In the genomic region with DNA sequence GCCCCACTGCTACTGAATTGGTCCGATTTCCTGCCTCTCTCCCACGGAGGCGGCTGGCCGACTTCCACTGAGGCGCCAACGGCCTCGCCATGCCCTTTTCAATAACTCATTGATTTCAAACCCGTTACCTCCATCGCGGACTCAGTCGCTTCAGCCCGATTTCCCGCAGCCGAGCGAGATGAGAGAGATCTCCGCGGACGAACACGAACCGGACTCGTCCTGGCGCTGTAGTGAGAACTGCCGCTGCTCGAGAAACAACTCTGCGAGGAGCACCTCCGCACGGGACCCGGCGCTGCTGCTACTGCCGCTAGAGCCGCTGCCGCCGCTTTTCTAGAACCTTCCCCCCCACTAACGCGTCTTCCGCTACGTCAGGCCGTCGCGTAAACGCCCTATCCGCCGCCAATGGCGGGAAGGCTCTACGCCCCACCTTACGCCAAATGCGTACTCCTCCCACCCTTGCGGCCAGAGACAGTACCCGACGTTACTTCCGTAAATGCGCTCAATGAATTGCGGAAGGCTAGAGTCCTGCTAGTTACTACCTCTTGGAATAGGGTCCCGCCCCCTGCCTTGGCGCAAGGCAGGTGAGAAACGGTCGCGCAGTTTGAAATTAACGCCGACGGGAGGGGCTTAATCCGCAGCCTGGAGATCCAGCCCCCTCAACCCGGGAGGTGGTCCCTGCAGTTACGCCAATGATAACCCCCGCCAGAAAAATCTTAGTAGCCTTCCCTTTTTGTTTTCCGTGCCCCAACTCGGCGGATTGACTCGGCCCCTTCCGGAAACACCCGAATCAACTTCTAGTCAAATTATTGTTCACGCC, we compare ENCODE assay signal across 8 cellular contexts. TPM values are rescaled to one million over a fixed set of nuclear protein-coding genes. Genes with fewer than 3 reads are reported as not detected.
DNase-seq lines count a peak whose midpoint lies in the region; ATAC-seq and TF ChIP-seq lines count a peak whose summit lies in the region.

HNRNPA2B1 (minus strand) TSS at position 303 of the 817 bp plus-strand sequence; CDS start at position 134, 169 bp downstream.

- no TSS peak for BruUV-seq in PC-9 (replicated peaks; lab: Mats Ljungman, UMichigan)

- H2AFZ ChIP-seq in PC-9: peak within 1 kb of the TSS; percentile 80

- ATAC-seq in GM21619 (IDR thresholded peaks at IDR 0.05; ENCODE audit: unreplicated experiment) (peak; percentile 50), mucosa of descending colon (peak; percentile 86)

- intact Hi-C loops in PC-9 (cut with micrococcal nuclease; ENCODE audit: unreplicated experiment): loop anchor here (1.0 to 2.0 kb wide), 3 partner anchors 46 to 164 kb away; no protein-coding TSS in a partner anchor
- intact Hi-C loops in mucosa of descending colon (cut with DNase I, micrococcal nuclease): no loop called here

- H3F3A ChIP-seq in PC-9 (ENCODE audit: insufficient read depth, low read depth): peaks cover 54% of the 10 kb centered on the region

- H3K4me3 ChIP-seq in Jurkat, Clone E6-1 (ENCODE audit: low read length): peak within 1 kb of the TSS; percentile 96
- H3K4me3 ChIP-seq in PC-9: peak within 1 kb of the TSS; percentile 98
- H3K4me3 ChIP-seq in mucosa of descending colon: peak within 1 kb of the TSS; percentile 97

- H4K20me1 ChIP-seq in PC-9 (ENCODE audit: insufficient read depth): peaks cover 76% of the 10 kb centered on the region

- H3K4me2 ChIP-seq in PC-9: peak within 1 kb of the TSS; percentile 86

- TF ChIP-seq CTCF in PC-9 (conservative IDR thresholded peaks at IDR 0.05) (no peak), mucosa of descending colon (IDR thresholded peaks at IDR 0.05) (no peak)

- H3K4me1 ChIP-seq in PC-9 (replicated peaks; ENCODE audit: insufficient read depth) (peaks cover 45% of the 10 kb centered on the region), mucosa of descending colon (ENCODE audit: low read depth) (peaks cover 31% of the 10 kb centered on the region)

- peaks cover 91% of the 10 kb centered on the region for H3K79me2 ChIP-seq in PC-9 (ENCODE audit: low read depth)

- H3K9me2 ChIP-seq in PC-9 (ENCODE audit: insufficient read depth): no peaks in the 10 kb centered on the region

- peaks cover 70% of the 10 kb centered on the region for H3K36me3 ChIP-seq in PC-9 (ENCODE audit: low read depth)
- H3K36me3 ChIP-seq in mucosa of descending colon (ENCODE audit: low read depth): no peaks in the 10 kb centered on the region

- H3K27ac ChIP-seq in PC-9 (peak within 1 kb of the TSS; percentile 92), epithelial cell of prostate (peak within 1 kb of the TSS; percentile 95)

- no peaks in the 10 kb centered on the region for H3K27me3 ChIP-seq in PC-9 (ENCODE audit: insufficient read depth, low read depth)

- POLR2A ChIA-PET in PC-9 (lab: Charles Lee; ENCODE audit: unreplicated experiment): no interaction called here

- DNase-seq in DMS153 (lab: John Stamatoyannopoulos, UW) (peak; percentile 97), PC-9 (peak; percentile 99), epithelial cell of prostate (ENCODE audit: low read depth, low spot score) (peak; percentile 88), mucosa of descending colon (peak; percentile 98 to 99 (median 99))
- DNase-seq in Jurkat, Clone E6-1 (ENCODE audit: low read depth, low spot score): peak; percentile 98
- peak; percentile 99 for DNase-seq in activated T-cell treated with anti-CD3 and anti-CD28 coated beads, Interleukin-2, amount 50 U/mL, for 1 hour
- DNase-seq in stimulated activated CD8-positive, alpha-beta memory T cell treated with anti-CD3 and anti-CD28 coated beads, Interleukin-4, amount 100 ng/mL, for 24 hours (ENCODE audit: low read depth): peak; percentile 94

- H3K9me3 ChIP-seq in PC-9 (ENCODE audit: insufficient read depth, low read depth) (no peaks in the 10 kb centered on the region), mucosa of descending colon (no peaks in the 10 kb centered on the region)

- CTCF ChIA-PET in PC-9 (lab: Charles Lee): interaction anchor here (0.6 to 0.9 kb wide), 3 partner anchors 168 to 338 kb away, joined by 3 to 5 read pairs (median 4); no protein-coding TSS in a partner anchor

RNA-seq across cellular contexts. Expression of gene HNRNPA2B1, which starts in this region (rescaled TPM):
- polyA plus RNA-seq in Jurkat, Clone E6-1 (2012; ENCODE audit: insufficient read depth, insufficient read length): 1,958 TPM
- total RNA-seq in PC-9 (2021): 526 and 792 TPM in 2 replicates
- 100 to 1,000 TPM; 345 to 441 (median 379) TPM for total RNA-seq in mucosa of descending colon

Comparison
In these comparisons a context has a peak if more than half of its experiments do, and no peak if none do; other contexts are left out.
1. Peak in every context shown above with its lines: DNase-seq, ATAC-seq, H3K4me3 ChIP-seq and H3K27ac ChIP-seq.